ENCODE assay signal across 1 cellular context in genomic region chr1:167439301-167439988, GRCh38.
TF ChIP-seq lines count a peak whose summit lies in the region.

No MANE protein-coding gene starts in this region.

TF ChIP-seq in liver, 16 proteins besides CTCF, POLR2A, EP300 and RAD21 (continued from another document):
- TF ChIP-seq REST (IDR thresholded peaks at IDR 0.05) = no peak
- TF ChIP-seq, protein P1, sequence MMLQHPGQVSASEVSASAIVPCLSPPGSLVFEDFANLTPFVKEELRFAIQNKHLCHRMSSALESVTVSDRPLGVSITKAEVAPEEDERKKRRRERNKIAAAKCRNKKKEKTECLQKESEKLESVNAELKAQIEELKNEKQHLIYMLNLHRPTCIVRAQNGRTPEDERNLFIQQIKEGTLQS (IDR thresholded peaks at IDR 0.05) = no peak
- TF ChIP-seq FOXA1 (IDR thresholded peaks at IDR 0.05) = no peak
